ENCODE assay signal across 24 cellular contexts in genomic region chr6:8780653-8781052, GRCh38.
"Had no signal": no experiment of that assay in that cellular context is flagged by ENCODE, and none has a peak within 500 bp of the region (broad histone marks: within the 10 kb centered on the region; RNA-seq: fewer than 3 reads in every experiment).

No MANE protein-coding gene starts in this region.

- H3K27me3 ChIP-seq: gastrocnemius medialis, right atrium auricular region, stomach, thyroid gland had no signal

- H3K27ac ChIP-seq: epithelial cell of prostate, gastrocnemius medialis, prostate gland, right atrium auricular region, stomach, thyroid gland had no signal

- H3K4me3 ChIP-seq: gastrocnemius medialis, lung, mucosa of descending colon, prostate gland, right atrium auricular region, smooth muscle cell, stomach, thyroid gland had no signal

- H3K36me3 ChIP-seq: gastrocnemius medialis, prostate gland, right atrium auricular region, stomach, thyroid gland had no signal

- DNase-seq: effector CD8-positive, alpha-beta T cell; endodermal cell; foreskin fibroblast; gastrocnemius medialis; head of caudate nucleus; left ventricle myocardium superior; mucosa of descending colon; naive B cell; nucleus accumbens; stimulated activated CD4-positive, alpha-beta T cell treated with anti-CD3 and anti-CD28 coated beads, Interleukin-12 subunit alpha, Interleukin-12 subunit beta, amount 100 ng/mL, for 4 hours; stimulated activated CD4-positive, alpha-beta T cell treated with anti-CD3 and anti-CD28 coated beads, Interleukin-2, amount 100 ng/mL, for 24 hours; stimulated activated CD4-positive, alpha-beta T cell treated with anti-CD3 and anti-CD28 coated beads, Interleukin-4, amount 100 ng/mL, for 24 hours; stimulated activated naive CD4-positive, alpha-beta T cell treated with Interleukin-2 at 50 U/mL for 16 hours; stomach; thyroid gland had no signal

- H3K4me1 ChIP-seq: gastrocnemius medialis, prostate gland, right atrium auricular region, stomach, thyroid gland had no signal

- ATAC-seq: esophagus mucosa; gastrocnemius medialis; left ventricle myocardium superior; mucosa of descending colon; natural killer cell treated with Interleukin-12 subunit alpha and Interleukin-12 subunit beta and Interleukin-15 and Interleukin-18, amount 100 ng/mL, for 72 hours; sciatic nerve; stimulated activated effector memory CD8-positive, alpha-beta T cell treated with anti-CD3 and anti-CD28 coated beads, Interleukin-12 subunit alpha, Interleukin-12 subunit beta, amount 100 ng/mL, for 72 hours had no signal

- H3K9me3 ChIP-seq: gastrocnemius medialis, mucosa of descending colon, prostate gland, right atrium auricular region, stomach, thyroid gland had no signal
